In genomic region chr12:13228579-13228978, GRCh38 we compare ENCODE assay signal across 1 cellular context.
TF ChIP-seq lines count a peak whose summit lies in the region.

No MANE protein-coding gene starts in this region.

TF ChIP-seq in IMR-90, 13 proteins besides CTCF, POLR2A, EP300 and RAD21 (continued from another document):
- no peak for TF ChIP-seq RCOR1 (IDR thresholded peaks at IDR 0.05; ENCODE audit: insufficient replicate concordance, low read length)
- no peak for TF ChIP-seq ELK1 (IDR thresholded peaks at IDR 0.05; ENCODE audit: borderline replicate concordance, low read depth, low read length)
- TF ChIP-seq CHD1 (IDR thresholded peaks at IDR 0.05; ENCODE audit: low read depth, low read length): no peak
- TF ChIP-seq MAZ (IDR thresholded peaks at IDR 0.05; ENCODE audit: borderline replicate concordance, low read depth, low read length): no peak
